Comparison of ENCODE assay signal across 8 cellular contexts in genomic region chr2:168457177-168457905, GRCh38. TPM values are rescaled to one million over a fixed set of nuclear protein-coding genes. Genes with fewer than 3 reads are reported as not detected.
DNase-seq lines count a peak whose midpoint lies in the region; ATAC-seq and TF ChIP-seq lines count a peak whose summit lies in the region.

No MANE protein-coding gene starts in this region.

- H3K27ac ChIP-seq in angular gyrus (ENCODE audit: low read depth, low read length): peak overlapping the region; percentile 0
- peak overlapping the region; percentile 67 to 81 for H3K27ac ChIP-seq in liver (ENCODE audit: low read depth in 1 of 2, low read length in 2 of 2)

- peaks cover 0 to 25% (median 14%) of the 10 kb centered on the region in 4 donors for H3K4me1 ChIP-seq in liver (ENCODE audit: control insufficient read depth in 4 of 4, insufficient read depth in 4 of 4, low read length in 3 of 4)

- H3K9ac ChIP-seq in liver (ENCODE audit: low read depth in 1 of 2, low read length in 2 of 2): peak overlapping the region; percentile 43 to 71

- no peaks in the 10 kb centered on the region for H3K27me3 ChIP-seq in liver (ENCODE audit: control insufficient read depth in 4 of 4, insufficient read depth in 4 of 4, low read length in 3 of 4)

- TF ChIP-seq RAD21 in liver (IDR thresholded peaks at IDR 0.05): peak in 1 of 2 donors; percentile 6

- TF ChIP-seq CTCF in liver (IDR thresholded peaks at IDR 0.05; ENCODE audit: low read depth, low read length, missing input control) (no peak), type B pancreatic cell (conservative IDR thresholded peaks at IDR 0.05) (no peak)

- no peaks in the 10 kb centered on the region for H3K9me3 Mint-ChIP-seq in type B pancreatic cell

- H3K4me3 Mint-ChIP-seq in type B pancreatic cell: no peak overlapping the region

- 18% methylated on average over 19 of the region's 19 CpGs for whole genome bisulfite sequencing in liver

- peaks cover 19% of the 10 kb centered on the region for H3K4me1 Mint-ChIP-seq in type B pancreatic cell (ENCODE audit: unreplicated experiment)

- no peaks in the 10 kb centered on the region for H3K9me3 ChIP-seq in liver (ENCODE audit: control insufficient read depth in 4 of 4, low read length in 3 of 4)

- H3K27me3 Mint-ChIP-seq in type B pancreatic cell: no peaks in the 10 kb centered on the region

- peak; percentile 13 for DNase-seq in NCI-H2029 treated with DMSO at 0.1 percent for 48 hours (lab: John Stamatoyannopoulos, UW)
- no peak for DNase-seq in NCI-H2029 (lab: John Stamatoyannopoulos, UW)
- no peak for DNase-seq in type B pancreatic cell (ENCODE audit: extremely low spot score, unreplicated experiment)
- DNase-seq in NCI-H1436 treated with DMSO at 0.1 percent for 48 hours (lab: John Stamatoyannopoulos, UW): no peak

- H3K4me3 ChIP-seq in liver (ENCODE audit: low read depth in 1 of 3, low read length in 3 of 3): peak overlapping the region; percentile 85 to 94 (median 92)

- H3K27ac Mint-ChIP-seq in type B pancreatic cell: peak overlapping the region; percentile 89

- H3K36me3 ChIP-seq in liver (ENCODE audit: control insufficient read depth in 4 of 4, insufficient read depth in 3 of 4, low read depth in 1 of 4, low read length in 3 of 4): no peaks in the 10 kb centered on the region

- ATAC-seq in HG03175 (IDR thresholded peaks at IDR 0.05; ENCODE audit: unreplicated experiment) (peak; percentile 3), HG03280 (IDR thresholded peaks at IDR 0.05; ENCODE audit: unreplicated experiment) (no peak)

- peaks cover 5% of the 10 kb centered on the region for H3K36me3 Mint-ChIP-seq in type B pancreatic cell

TF ChIP-seq in liver, 16 proteins besides CTCF, POLR2A, EP300 and RAD21:
- TF ChIP-seq SP1 (IDR thresholded peaks at IDR 0.05) (no peak), YY1 (IDR thresholded peaks at IDR 0.05) (peak; percentile 55)

RNA-seq across cellular contexts. Expression of gene CERS6, which starts 1.3 kb away (rescaled TPM):
- total RNA-seq in liver (10 to 100 TPM; 13.5 to 20.4 TPM), type B pancreatic cell (ENCODE audit: low replicate concordance) (36.9 and 43.0 TPM in 2 replicates)
- polyA plus RNA-seq in liver: 1 to 10 TPM; 4.2 to 6.8 TPM
